Comparison of ENCODE assay signal across 1 cellular context in genomic region chr11:112285918-112286317, GRCh38.
TF ChIP-seq lines count a peak whose summit lies in the region.

No MANE protein-coding gene starts in this region.

TF ChIP-seq in K562, 482 proteins besides CTCF, POLR2A, EP300 and RAD21 (continues in another document):
- no peak for TF ChIP-seq PRDM10 (IDR thresholded peaks at IDR 0.05; ENCODE audit: partially characterized antibody)
- no peak for TF ChIP-seq MITF (IDR thresholded peaks at IDR 0.05)
- no peak for TF ChIP-seq ZHX1 (conservative IDR thresholded peaks at IDR 0.05; ENCODE audit: low read length)
- no peak for TF ChIP-seq RBFOX2 (IDR thresholded peaks at IDR 0.05; ENCODE audit: low read depth, low read length)
- TF ChIP-seq HMG20A (CRISPR knock-in tag; conservative IDR thresholded peaks at IDR 0.05) = no peak
- TF ChIP-seq ZSCAN29 (IDR thresholded peaks at IDR 0.05) = no peak
- TF ChIP-seq MAFF (IDR thresholded peaks at IDR 0.05; ENCODE audit: low read length) = no peak
- TF ChIP-seq PYGO2 (tag; IDR thresholded peaks at IDR 0.05) = no peak
- TF ChIP-seq ZNF134 (CRISPR knock-in tag; conservative IDR thresholded peaks at IDR 0.05) = no peak
- no peak for TF ChIP-seq MBD1 (CRISPR knock-in tag; IDR thresholded peaks at IDR 0.05)
- no peak for TF ChIP-seq ZNF232 (CRISPR knock-in tag; IDR thresholded peaks at IDR 0.05)
- TF ChIP-seq EWSR1 (IDR thresholded peaks at IDR 0.05; ENCODE audit: borderline replicate concordance, low read depth, partially characterized antibody) = no peak
- no peak for TF ChIP-seq PTTG1 (tag; IDR thresholded peaks at IDR 0.05; ENCODE audit: low read depth)
- TF ChIP-seq THRB (CRISPR knock-in tag; conservative IDR thresholded peaks at IDR 0.05) = no peak
- no peak for TF ChIP-seq ZNF696 (CRISPR knock-in tag; conservative IDR thresholded peaks at IDR 0.05)
- TF ChIP-seq POLR3A (IDR thresholded peaks at IDR 0.05; ENCODE audit: borderline replicate concordance, extremely low read depth, insufficient read depth, insufficient read length) = no peak
- TF ChIP-seq ZNF518B (CRISPR knock-in tag; IDR thresholded peaks at IDR 0.05) = no peak
- no peak for TF ChIP-seq CREB3 (tag; conservative IDR thresholded peaks at IDR 0.05; ENCODE audit: low read depth)
- no peak for TF ChIP-seq POLR2B (IDR thresholded peaks at IDR 0.05; ENCODE audit: low read depth, partially characterized antibody)
- peak; percentile 85 for TF ChIP-seq JUND (IDR thresholded peaks at IDR 0.05; ENCODE audit: borderline replicate concordance, low read depth, low read length)
- peak; percentile 95 for TF ChIP-seq JUND (tag; IDR thresholded peaks at IDR 0.05; ENCODE audit: borderline replicate concordance, low read depth, low read length)
- TF ChIP-seq XRCC5 (IDR thresholded peaks at IDR 0.05; ENCODE audit: low read depth, low read length) = no peak
- peak in 1 of 2 experiments; percentile 58; a peak in 1 of 4 replicates for TF ChIP-seq HDAC1 (IDR thresholded peaks at IDR 0.05)
- no peak for TF ChIP-seq NCOA2 (IDR thresholded peaks at IDR 0.05; ENCODE audit: partially characterized antibody in 2 of 2)
- no peak for TF ChIP-seq ZC3H11A (IDR thresholded peaks at IDR 0.05; ENCODE audit: low read depth, low read length)
- no peak for TF ChIP-seq ASH1L (IDR thresholded peaks at IDR 0.05; ENCODE audit: borderline replicate concordance, low read depth, partially characterized antibody)
- TF ChIP-seq PML (IDR thresholded peaks at IDR 0.05; ENCODE audit: low read length) = no peak
- TF ChIP-seq KAT7 (CRISPR knock-in tag; IDR thresholded peaks at IDR 0.05; ENCODE audit: borderline replicate concordance) = no peak
- TF ChIP-seq MEIS2 (IDR thresholded peaks at IDR 0.05; ENCODE audit: partially characterized antibody) = peak; percentile 4
- no peak for TF ChIP-seq CHD2 (IDR thresholded peaks at IDR 0.05; ENCODE audit: low read depth, low read length)
- no peak for TF ChIP-seq HNRNPLL (IDR thresholded peaks at IDR 0.05; ENCODE audit: low read depth, low read length, poor library complexity, severe bottlenecking)
- TF ChIP-seq THAP7 (CRISPR knock-in tag; IDR thresholded peaks at IDR 0.05) = no peak
- no peak for TF ChIP-seq MYNN (IDR thresholded peaks at IDR 0.05)
- no peak for TF ChIP-seq MYNN (CRISPR knock-in tag; IDR thresholded peaks at IDR 0.05)
- no peak for TF ChIP-seq JUNB (CRISPR knock-in tag; conservative IDR thresholded peaks at IDR 0.05)
- peak; percentile 40 for TF ChIP-seq NEUROD1 (IDR thresholded peaks at IDR 0.05; ENCODE audit: borderline replicate concordance, low read depth, low read length, partially characterized antibody)
- TF ChIP-seq TSHZ1 (CRISPR knock-in tag; IDR thresholded peaks at IDR 0.05) = no peak
- TF ChIP-seq ZNF695 (CRISPR knock-in tag; IDR thresholded peaks at IDR 0.05) = no peak
- no peak for TF ChIP-seq KHSRP (IDR thresholded peaks at IDR 0.05)
- TF ChIP-seq ZNF143 (CRISPR knock-in tag; IDR thresholded peaks at IDR 0.05) = no peak
- TF ChIP-seq CBFA2T3 (IDR thresholded peaks at IDR 0.05) = peak; percentile 84
- TF ChIP-seq POLR2AphosphoS5 (IDR thresholded peaks at IDR 0.05; ENCODE audit: control insufficient read depth, insufficient read depth, low read depth, low read length) = peak; percentile 48; the same call in 1 of the 2 replicates
- peak; percentile 54; the same call in 1 of the 2 replicates for TF ChIP-seq GATA2 (CRISPR knock-in tag; IDR thresholded peaks at IDR 0.05)
- TF ChIP-seq PCBP2 (IDR thresholded peaks at IDR 0.05; ENCODE audit: low read depth, low read length, poor library complexity, severe bottlenecking) = no peak
- TF ChIP-seq DACH1 (IDR thresholded peaks at IDR 0.05; ENCODE audit: partially characterized antibody) = no peak
